29 cellular contexts compared by ENCODE assay signal in the genomic region with DNA sequence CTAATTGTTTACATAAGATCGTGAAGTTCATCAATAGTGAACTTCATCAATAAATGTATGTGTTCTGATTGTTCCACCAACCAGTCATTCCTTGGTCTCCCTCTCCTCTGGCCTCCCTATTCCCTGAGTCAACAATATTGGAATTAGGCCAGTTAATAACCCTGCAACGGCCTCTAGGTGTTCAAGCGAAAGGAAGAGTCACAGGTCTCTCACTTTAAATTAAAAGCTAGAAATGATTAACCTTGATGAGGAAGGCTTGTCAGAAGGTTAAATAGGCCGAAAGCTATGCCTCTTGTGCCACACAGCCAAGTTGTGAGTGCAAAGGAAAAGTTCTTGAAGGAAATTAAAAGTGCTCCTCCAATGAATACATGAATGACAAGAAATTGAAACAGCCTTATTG.
A peak's percentile ranks its signal among the peaks of the same experiment; 100 is the strongest.
DNase-seq lines count a peak whose midpoint lies in the region; ATAC-seq, FAIRE-seq and TF ChIP-seq lines count a peak whose summit lies in the region.
"Had no signal": no experiment of that assay in that cellular context is flagged by ENCODE, and none has a peak within 500 bp of the region (broad histone marks: within the 10 kb centered on the region; RNA-seq: fewer than 3 reads in every experiment).

No MANE protein-coding gene starts in this region.

- no peaks in the 10 kb centered on the region for H4K20me1 ChIP-seq in astrocyte (ENCODE audit: insufficient read depth, low read length)

- H3K4me2 ChIP-seq in astrocyte (ENCODE audit: low read length): no peak overlapping the region
- H3K4me2 ChIP-seq: A549, KMS-11 had no signal

- no peak for TF ChIP-seq POLR2A in transverse colon (IDR thresholded peaks at IDR 0.05)

- peak overlapping the region; percentile 38 for H3K27ac Mint-ChIP-seq in astrocyte (ENCODE audit: unreplicated experiment)
- H3K27ac Mint-ChIP-seq: IgD-negative memory B cell had no signal

- no peak overlapping the region for H2AFZ ChIP-seq in astrocyte (ENCODE audit: low read depth, low read length)
- H2AFZ ChIP-seq: GM23248 had no signal

- H3K27ac ChIP-seq in astrocyte (ENCODE audit: low read depth, low read length) (no peak overlapping the region), transverse colon (peak overlapping the region; percentile 37 to 65 (median 44))
- no peak overlapping the region for H3K27ac ChIP-seq in effector memory CD4-positive, alpha-beta T cell (ENCODE audit: insufficient read depth, low read length, poor library complexity, severe bottlenecking)
- H3K27ac ChIP-seq: A549, GM23248, KMS-11, SJSA1 had no signal

- no peak for FAIRE-seq in astrocyte (lab: Jason Lieb, UNC)
- FAIRE-seq: A549, GM12878 had no signal

- no peak overlapping the region for H3K9ac ChIP-seq in astrocyte (ENCODE audit: low read length)
- H3K9ac ChIP-seq: GM23248, KMS-11 had no signal

- no peak overlapping the region for H3K4me3 ChIP-seq in astrocyte (ENCODE audit: insufficient read depth, low read depth, low read length)
- no peak overlapping the region for H3K4me3 ChIP-seq in epithelial cell of esophagus (ENCODE audit: low read length)
- no peak overlapping the region for H3K4me3 ChIP-seq in transverse colon
- H3K4me3 ChIP-seq in effector memory CD4-positive, alpha-beta T cell (ENCODE audit: insufficient read depth, low read depth, low read length, poor library complexity, severe bottlenecking): no peak overlapping the region
- H3K4me3 ChIP-seq: A549, GM12878, GM23248, SJSA1 had no signal

- peaks cover 58% of the 10 kb centered on the region for H3K36me3 ChIP-seq in astrocyte (ENCODE audit: insufficient read depth, low read length)
- H3K36me3 ChIP-seq in transverse colon: peaks cover 0 to 51% (median 25%) of the 10 kb centered on the region in 4 donors
- H3K36me3 ChIP-seq in effector memory CD4-positive, alpha-beta T cell (ENCODE audit: control insufficient read depth, insufficient read depth, low read length): peaks cover 63% of the 10 kb centered on the region

- H3K79me2 ChIP-seq in astrocyte (ENCODE audit: insufficient read depth, low read length): no peaks in the 10 kb centered on the region

- H3K36me3 Mint-ChIP-seq in astrocyte (ENCODE audit: low read depth, unreplicated experiment): peaks cover 19% of the 10 kb centered on the region

- no peaks in the 10 kb centered on the region for H3K27me3 Mint-ChIP-seq in astrocyte (ENCODE audit: low read depth, unreplicated experiment)
- H3K27me3 Mint-ChIP-seq: CD4-positive, alpha-beta memory T cell; IgD-negative memory B cell had no signal

- ATAC-seq in HG02642 (IDR thresholded peaks at IDR 0.05; ENCODE audit: poor library complexity, unreplicated experiment) (no peak), GM18873 (IDR thresholded peaks at IDR 0.05; ENCODE audit: low FRiP score, unreplicated experiment) (no peak)
- ATAC-seq: A549, GM12878 had no signal

- peaks cover 10% of the 10 kb centered on the region for H3K4me1 Mint-ChIP-seq in astrocyte (ENCODE audit: low read depth, unreplicated experiment)
- H3K4me1 Mint-ChIP-seq: CD4-positive, alpha-beta memory T cell; H9; IgD-negative memory B cell had no signal

- TF ChIP-seq CTCF in astrocyte (IDR thresholded peaks at IDR 0.05; ENCODE audit: insufficient read depth, low read depth, low read length) (no peak), epithelial cell of esophagus (IDR thresholded peaks at IDR 0.05; ENCODE audit: insufficient read depth, low read depth, low read length, missing control alignments) (no peak), transverse colon (IDR thresholded peaks at IDR 0.05) (no peak)

- 33 to 75% methylated on average over 1 to 4 of the region's 4 CpGs for WGBS in transverse colon (ENCODE audit: low coverage in 1 of 2), 2 donors

- DNase-seq in astrocyte (ENCODE audit: low read depth) (no peak), epithelial cell of esophagus (ENCODE audit: low read depth) (peak; percentile 19), left kidney (ENCODE audit: low read depth, low spot score) (peak; percentile 21), transverse colon (no peak)
- no peak for DNase-seq in effector memory CD4-positive, alpha-beta T cell
- DNase-seq: C1 segment of cervical spinal cord; CD4-positive, alpha-beta memory T cell; COR-L47; DMS53; GDM1; GM23248; H9; NCI-H1048; NCI-H1417 treated with DMSO at 0.1 percent for 48 hours; NCI-H187; NCI-H2081 treated with DMSO at 0.1 percent for 48 hours; NCI-H2171; NCI-H226; NCI-H510A; NCI-H69; Right ventricle myocardium superior; RPMI8226 had no signal

- no peak for TF ChIP-seq EP300 in transverse colon (IDR thresholded peaks at IDR 0.05; ENCODE audit: low read depth)

- in situ Hi-C loops in transverse colon (cut with MboI; ENCODE audit: low pct_ligation_motif_present in 1 of 4, low pct_unique_long_range_greater_than_20kb in 1 of 4, low sequenced_read_pairs in 3 of 4): no loop called here

- no peaks in the 10 kb centered on the region for H3K4me1 ChIP-seq in astrocyte (ENCODE audit: insufficient read depth, low read length)
- peaks cover 0 to 40% (median 18%) of the 10 kb centered on the region in 4 donors for H3K4me1 ChIP-seq in transverse colon
- no peaks in the 10 kb centered on the region for H3K4me1 ChIP-seq in effector memory CD4-positive, alpha-beta T cell (ENCODE audit: control insufficient read depth, insufficient read depth, low read length, poor library complexity, severe bottlenecking)
- H3K4me1 ChIP-seq: SJSA1 had no signal

- H3K9me3 ChIP-seq in astrocyte (ENCODE audit: insufficient read depth, low read depth, low read length) (no peaks in the 10 kb centered on the region), transverse colon (no peaks in the 10 kb centered on the region)
- H3K9me3 ChIP-seq in effector memory CD4-positive, alpha-beta T cell (ENCODE audit: control insufficient read depth, low read length): no peaks in the 10 kb centered on the region
- H3K9me3 ChIP-seq: A549, SJSA1 had no signal

- H3K27me3 ChIP-seq in astrocyte (ENCODE audit: insufficient read depth, low read length) (no peaks in the 10 kb centered on the region), transverse colon (no peaks in the 10 kb centered on the region)
- no peaks in the 10 kb centered on the region for H3K27me3 ChIP-seq in effector memory CD4-positive, alpha-beta T cell (replicated peaks; ENCODE audit: control insufficient read depth, insufficient read depth, low read length, poor library complexity, severe bottlenecking)
- H3K27me3 ChIP-seq: SJSA1 had no signal

- no peak overlapping the region for H3K4me3 Mint-ChIP-seq in astrocyte (ENCODE audit: unreplicated experiment)
- H3K4me3 Mint-ChIP-seq: CD4-positive, alpha-beta memory T cell; H9; IgD-negative memory B cell had no signal

- intact Hi-C loops in transverse colon (cut with DNase I; ENCODE audit: low total_unique reads): no loop called here

- H3K9me3 Mint-ChIP-seq in astrocyte (ENCODE audit: unreplicated experiment): no peaks in the 10 kb centered on the region
- H3K9me3 Mint-ChIP-seq: CD4-positive, alpha-beta memory T cell; H9; IgD-negative memory B cell had no signal

Comparison
In these comparisons a context has a peak if more than half of its experiments do, and no peak if none do; other contexts are left out.
1. DNase-seq: peak in epithelial cell of esophagus (single experiment) and left kidney (single experiment); none in astrocyte (single experiment), transverse colon (single experiment) and effector memory CD4-positive, alpha-beta T cell (0 of 3).
2. H3K27ac ChIP-seq: peak in transverse colon (4 of 4); none in astrocyte (single experiment) and effector memory CD4-positive, alpha-beta T cell (single experiment).